ENCODE assay signal across 8 cellular contexts in the genomic region with DNA sequence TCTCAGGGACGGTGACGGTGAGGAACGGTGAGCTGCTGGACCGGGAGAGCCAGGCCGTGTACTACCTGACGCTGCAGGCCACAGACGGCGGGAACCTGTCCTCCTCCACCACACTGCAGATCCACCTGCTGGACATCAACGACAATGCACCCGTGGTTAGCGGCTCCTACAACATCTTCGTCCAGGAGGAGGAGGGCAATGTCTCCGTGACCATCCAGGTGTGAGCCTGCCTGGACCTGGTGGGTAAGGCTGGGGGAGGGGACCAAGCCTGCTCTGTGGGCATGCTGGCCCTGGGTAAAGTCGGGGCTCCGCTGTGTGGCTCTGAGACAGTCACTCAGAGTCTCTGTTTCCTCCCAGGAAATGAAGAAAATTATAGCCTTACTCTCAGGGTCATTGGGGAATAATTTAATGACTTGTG. TPM values are rescaled to one million over a fixed set of nuclear protein-coding genes. Genes with fewer than 3 reads are reported as not detected.
DNase-seq lines count a peak whose midpoint lies in the region; ATAC-seq lines count a peak whose summit lies in the region.

No MANE protein-coding gene starts in this region.

- no peaks in the 10 kb centered on the region for H3K36me3 Mint-ChIP-seq in CD4-positive, CD25-positive, alpha-beta regulatory T cell
- no peaks in the 10 kb centered on the region for H3K36me3 Mint-ChIP-seq in naive thymus-derived CD4-positive, alpha-beta T cell

- CTCF ChIA-PET in naive thymus-derived CD4-positive, alpha-beta T cell (lab: Charles Lee), result interaction anchor here (0.6 to 2.2 kb wide), 6 partner anchors 18 to 364 kb away, joined by 3 to 9 read pairs (median 6); no protein-coding TSS in a partner anchor

- H3K27ac ChIP-seq in CD4-positive, CD25-positive, alpha-beta regulatory T cell (ENCODE audit: insufficient read depth, low read length, poor library complexity, severe bottlenecking), result no peak overlapping the region
- H3K27ac ChIP-seq in naive thymus-derived CD4-positive, alpha-beta T cell (ENCODE audit: low read depth, low read length), result no peak overlapping the region

- no peaks in the 10 kb centered on the region for H3K9me3 ChIP-seq in CD4-positive, CD25-positive, alpha-beta regulatory T cell (ENCODE audit: control insufficient read depth in 2 of 2, low read length in 2 of 2)
- H3K9me3 ChIP-seq in naive thymus-derived CD4-positive, alpha-beta T cell (ENCODE audit: control insufficient read depth in 2 of 3, low read length in 3 of 3), result no peaks in the 10 kb centered on the region

- peaks cover 0 to 10% (median 7%) of the 10 kb centered on the region in 4 donors for H3K4me1 Mint-ChIP-seq in CD4-positive, CD25-positive, alpha-beta regulatory T cell
- peaks cover 0 to 7% (median 6%) of the 10 kb centered on the region in 7 donors for H3K4me1 Mint-ChIP-seq in naive thymus-derived CD4-positive, alpha-beta T cell

- ATAC-seq in CD4-positive, CD25-positive, alpha-beta regulatory T cell (ENCODE audit: low read depth in 2 of 2), result peak; percentile 30 to 40
- ATAC-seq in HG02798 (IDR thresholded peaks at IDR 0.05; ENCODE audit: poor library complexity, unreplicated experiment), result peak; percentile 42
- peak; percentile 52 for ATAC-seq in naive thymus-derived CD4-positive, alpha-beta T cell

- peaks cover 0 to 2% (median 0%) of the 10 kb centered on the region in 7 donors for H3K9me3 Mint-ChIP-seq in CD4-positive, CD25-positive, alpha-beta regulatory T cell
- peaks cover 0 to 3% (median 0%) of the 10 kb centered on the region in 11 donors for H3K9me3 Mint-ChIP-seq in naive thymus-derived CD4-positive, alpha-beta T cell

- POLR2A ChIA-PET in naive thymus-derived CD4-positive, alpha-beta T cell (lab: Charles Lee), result no interaction called here

- H3K27me3 Mint-ChIP-seq in CD4-positive, CD25-positive, alpha-beta regulatory T cell, result no peaks in the 10 kb centered on the region
- H3K27me3 Mint-ChIP-seq in naive thymus-derived CD4-positive, alpha-beta T cell, result no peaks in the 10 kb centered on the region

- H3K36me3 ChIP-seq in CD4-positive, CD25-positive, alpha-beta regulatory T cell (ENCODE audit: control insufficient read depth, insufficient read depth, low read length), result no peaks in the 10 kb centered on the region
- no peaks in the 10 kb centered on the region for H3K36me3 ChIP-seq in naive thymus-derived CD4-positive, alpha-beta T cell (ENCODE audit: control insufficient read depth in 2 of 3, insufficient read depth in 3 of 3, low read length in 3 of 3)

- intact Hi-C loops in naive thymus-derived CD4-positive, alpha-beta T cell (cut with micrococcal nuclease), result loop anchor here in 1 of 2 donors (1.0 kb wide), 1 partner anchor 162 kb away; the partner anchor contains the start of gene CLTB
- intact Hi-C loops in head of caudate nucleus (cut with DNase I), result no loop called here

- no peak overlapping the region for H3K4me3 ChIP-seq in CD4-positive, CD25-positive, alpha-beta regulatory T cell (ENCODE audit: low read depth, low read length)
- H3K4me3 ChIP-seq in naive thymus-derived CD4-positive, alpha-beta T cell (ENCODE audit: low read length), result no peak overlapping the region

- peak overlapping the region in 2 of 3 donors; percentile 15 to 60 for H3K27ac Mint-ChIP-seq in CD4-positive, CD25-positive, alpha-beta regulatory T cell
- H3K27ac Mint-ChIP-seq in naive thymus-derived CD4-positive, alpha-beta T cell, result no peak overlapping the region

- no peaks in the 10 kb centered on the region for H3K27me3 ChIP-seq in CD4-positive, CD25-positive, alpha-beta regulatory T cell (ENCODE audit: control insufficient read depth, insufficient read depth, low read length)
- no peaks in the 10 kb centered on the region for H3K27me3 ChIP-seq in naive thymus-derived CD4-positive, alpha-beta T cell (ENCODE audit: control insufficient read depth in 2 of 2, insufficient read depth in 2 of 2, low read length in 2 of 2)

- peaks cover 8% of the 10 kb centered on the region for H3K4me1 ChIP-seq in CD4-positive, CD25-positive, alpha-beta regulatory T cell (ENCODE audit: control insufficient read depth, insufficient read depth, low read length, poor library complexity, severe bottlenecking)
- H3K4me1 ChIP-seq in naive thymus-derived CD4-positive, alpha-beta T cell (ENCODE audit: control insufficient read depth in 2 of 2, insufficient read depth in 2 of 2, low read length in 2 of 2), result no peaks in the 10 kb centered on the region

- peak; percentile 32 to 59 (median 48) for DNase-seq in CD4-positive, CD25-positive, alpha-beta regulatory T cell
- DNase-seq in T-helper 9 cell (peak; percentile 37), ecto neural progenitor cell (ENCODE audit: low spot score) (peak; percentile 75), NCI-H128 (lab: John Stamatoyannopoulos, UW; ENCODE audit: unreplicated experiment) (no peak), putamen (ENCODE audit: low spot score) (no peak), head of caudate nucleus (no peak)
- DNase-seq in naive thymus-derived CD4-positive, alpha-beta T cell, result peak in 7 of 9 donors; percentile 21 to 46 (median 38)

- H3K4me3 Mint-ChIP-seq in CD4-positive, CD25-positive, alpha-beta regulatory T cell, result no peak overlapping the region
- H3K4me3 Mint-ChIP-seq in naive thymus-derived CD4-positive, alpha-beta T cell, result no peak overlapping the region

RNA-seq across cellular contexts. Expression of gene CDHR2, which starts 29.3 kb away (rescaled TPM):
- 1.3 TPM for total RNA-seq in CD4-positive, CD25-positive, alpha-beta regulatory T cell
- not detected for polyA plus RNA-seq in CD4-positive, CD25-positive, alpha-beta regulatory T cell
- 1 to 10 TPM; 1.0 to 3.3 (median 2.5) TPM for total RNA-seq in naive thymus-derived CD4-positive, alpha-beta T cell
- polyA plus RNA-seq in naive thymus-derived CD4-positive, alpha-beta T cell, result not detected

RNA-seq across cellular contexts. Expression of gene GPRIN1, which starts 31.6 kb away (rescaled TPM):
- 1.9 TPM for total RNA-seq in CD4-positive, CD25-positive, alpha-beta regulatory T cell
- polyA plus RNA-seq in CD4-positive, CD25-positive, alpha-beta regulatory T cell, result under 1 TPM; 0.24 to 0.87 (median 0.52) TPM
- total RNA-seq in naive thymus-derived CD4-positive, alpha-beta T cell, result 1 to 10 TPM in 1 of 5 experiments, under 1 TPM in 3, not detected in 1; 0.08 to 2.3 (median 0.32) TPM
- not detected for polyA plus RNA-seq in naive thymus-derived CD4-positive, alpha-beta T cell

RNA-seq across cellular contexts. Expression of gene RNF44, which starts 41.2 kb away (rescaled TPM):
- total RNA-seq in CD4-positive, CD25-positive, alpha-beta regulatory T cell, result 268 TPM
- 1 to 10 TPM; 2.3 to 4.3 (median 3.4) TPM for polyA plus RNA-seq in CD4-positive, CD25-positive, alpha-beta regulatory T cell
- total RNA-seq in naive thymus-derived CD4-positive, alpha-beta T cell, result 100 to 1,000 TPM; 145 to 305 (median 280) TPM
- 1 to 10 TPM; 3.3 to 5.0 TPM for polyA plus RNA-seq in naive thymus-derived CD4-positive, alpha-beta T cell

RNA-seq across cellular contexts. Expression of gene SNCB, which starts 51.9 kb away (rescaled TPM):
- not detected for total RNA-seq in CD4-positive, CD25-positive, alpha-beta regulatory T cell
- polyA plus RNA-seq in CD4-positive, CD25-positive, alpha-beta regulatory T cell, result not detected
- total RNA-seq in naive thymus-derived CD4-positive, alpha-beta T cell, result not detected
- polyA plus RNA-seq in naive thymus-derived CD4-positive, alpha-beta T cell, result not detected

RNA-seq across cellular contexts. Expression of gene EIF4E1B, which starts 52.1 kb away (rescaled TPM):
- not detected for total RNA-seq in CD4-positive, CD25-positive, alpha-beta regulatory T cell
- polyA plus RNA-seq in CD4-positive, CD25-positive, alpha-beta regulatory T cell, result not detected
- not detected for total RNA-seq in naive thymus-derived CD4-positive, alpha-beta T cell
- not detected for polyA plus RNA-seq in naive thymus-derived CD4-positive, alpha-beta T cell

Comparison
In these comparisons a context has a peak if more than half of its experiments do, and no peak if none do; other contexts are left out.
1. DNase-seq: peak in CD4-positive, CD25-positive, alpha-beta regulatory T cell (3 of 3), T-helper 9 cell (single experiment), ecto neural progenitor cell (single experiment) and naive thymus-derived CD4-positive, alpha-beta T cell (7 of 9); none in NCI-H128 (single experiment), putamen (single experiment) and head of caudate nucleus (0 of 42).
2. H3K27ac Mint-ChIP-seq: peak in CD4-positive, CD25-positive, alpha-beta regulatory T cell (2 of 3); none in naive thymus-derived CD4-positive, alpha-beta T cell (0 of 9).
3. Peak in every context shown above with its lines, with median percentiles within 50 percentile points of each other: ATAC-seq.